Comparison of ENCODE assay signal across 8 cellular contexts in the genomic region with DNA sequence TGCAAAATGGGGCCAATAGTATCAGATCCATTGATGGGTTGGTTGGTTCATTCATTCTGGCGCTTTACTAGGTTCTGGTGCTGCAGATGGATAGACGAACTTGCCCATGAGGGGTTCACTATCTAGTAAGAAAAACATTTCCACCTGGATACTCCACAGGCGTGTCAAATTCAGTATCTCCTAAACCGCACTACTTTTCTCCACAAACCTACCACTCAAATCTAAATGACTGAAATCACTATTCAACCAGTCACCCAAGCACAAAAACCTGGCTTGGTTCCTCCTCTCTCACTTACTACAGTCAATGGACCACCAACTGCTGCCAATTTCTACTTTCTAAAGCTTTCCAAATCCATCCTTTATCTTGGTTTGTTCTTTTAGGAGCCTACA. TPM values are rescaled to one million over a fixed set of nuclear protein-coding genes. Genes with fewer than 3 reads are reported as not detected.
DNase-seq lines count a peak whose midpoint lies in the region; ATAC-seq, FAIRE-seq and TF ChIP-seq lines count a peak whose summit lies in the region.

No MANE protein-coding gene starts in this region.

- no peaks in the 10 kb centered on the region for H3K27me3 Mint-ChIP-seq in activated naive CD8-positive, alpha-beta T cell

- H3K4me2 ChIP-seq in DOHH2 (ENCODE audit: low read length) (peak overlapping the region; percentile 85), HepG2 (ENCODE audit: low read depth, low read length) (peak overlapping the region; percentile 92)

- POLR2A ChIA-PET in HepG2 (lab: Yijun Ruan, JAX): interaction anchor here (0.6 to 1.8 kb wide), 5 partner anchors 9 to 537 kb away, joined by 3 to 6 read pairs (median 5); partner anchors contain the start of genes DENND11, MRPS33 and SSBP1

- peak overlapping the region; percentile 94 for H3K4me3 Mint-ChIP-seq in activated naive CD8-positive, alpha-beta T cell

- peaks cover 13% of the 10 kb centered on the region for H3K36me3 Mint-ChIP-seq in activated naive CD8-positive, alpha-beta T cell

- BruUV-seq in HepG2 (replicated peaks; lab: Mats Ljungman, UMichigan): TSS peak; percentile 66

- ATAC-seq in HG02885 (IDR thresholded peaks at IDR 0.05; ENCODE audit: poor library complexity, unreplicated experiment) (peak; percentile 9), HepG2 (no peak; the same call in 2 of the 3 replicates)

- CTCF ChIA-PET in HepG2 (lab: Yijun Ruan, JAX; ENCODE audit: low intra/inter-chr PET ratio, low total read pairs): no interaction called here

- H3K27ac ChIP-seq in DOHH2 (ENCODE audit: low read depth, low read length) (no peak overlapping the region), HepG2 (ENCODE audit: extremely low read length, insufficient read depth, low read length) (no peak overlapping the region), transverse colon (peak overlapping the region; percentile 59 to 82 (median 70))

- no peaks in the 10 kb centered on the region for H3K9me3 Mint-ChIP-seq in activated naive CD8-positive, alpha-beta T cell (ENCODE audit: low read depth)

- DNase-seq in HepG2 (ENCODE audit: low spot score) (no peak), transverse colon (no peak), NCI-H1436 (lab: John Stamatoyannopoulos, UW) (no peak), HK-2 (ENCODE audit: unreplicated experiment) (no peak)
- no peak for DNase-seq in effector CD4-positive, alpha-beta T cell

- H3F3A ChIP-seq in DOHH2 (ENCODE audit: control insufficient read depth, insufficient read depth): peaks cover 4% of the 10 kb centered on the region

- in situ Hi-C loops in HepG2 (cut with HindIII; ENCODE audit: extremely low pct_ligation_motif_present, low pct_unique_long_range_greater_than_20kb) (no loop called here), transverse colon (cut with MboI; ENCODE audit: low pct_ligation_motif_present in 1 of 4, low pct_unique_long_range_greater_than_20kb in 1 of 4, low sequenced_read_pairs in 3 of 4) (no loop called here)

- H3K4me1 Mint-ChIP-seq in activated naive CD8-positive, alpha-beta T cell (ENCODE audit: low read depth): peaks cover 44% of the 10 kb centered on the region

- H3K79me2 ChIP-seq in DOHH2 (ENCODE audit: control insufficient read depth, low read length) (peaks cover 35% of the 10 kb centered on the region), HepG2 (ENCODE audit: insufficient read depth, low read length) (peaks cover 5% of the 10 kb centered on the region)

- WGBS in HepG2 (ENCODE audit: low lambda C conversion rate): 32% methylated on average over 3 of the region's 4 CpGs
- 8 to 10% methylated on average over 3 to 4 of the region's 4 CpGs for WGBS in transverse colon (ENCODE audit: low coverage in 1 of 2), 2 donors

- H3K9me2 ChIP-seq in DOHH2 (replicated peaks; ENCODE audit: control insufficient read depth, low read length): no peaks in the 10 kb centered on the region

- H3K4me1 ChIP-seq in DOHH2 (ENCODE audit: control insufficient read depth, low read length) (peaks cover 34% of the 10 kb centered on the region), HepG2 (ENCODE audit: insufficient read depth, low read length) (peaks cover 17% of the 10 kb centered on the region), transverse colon (peaks cover 0 to 15% (median 9%) of the 10 kb centered on the region in 4 donors)

- H3K4me3 ChIP-seq in DOHH2 (ENCODE audit: low read length) (peak overlapping the region; percentile 88), HepG2 (replicated peaks in 1 of 3; ENCODE audit: insufficient read depth in 1 of 3, low read depth in 2 of 3, low read length in 3 of 3) (peak overlapping the region; percentile 84 to 98 (median 84)), transverse colon (peak overlapping the region; percentile 67 to 97 (median 88))

- TF ChIP-seq RAD21 in HepG2 (CRISPR knock-in tag; IDR thresholded peaks at IDR 0.05): no peak

- intact Hi-C loops in HepG2 (cut with micrococcal nuclease; ENCODE audit: unreplicated experiment) (loop anchor here (1.0 kb wide), 1 partner anchor 187 kb away; the partner anchor contains the start of gene SSBP1), transverse colon (cut with DNase I; ENCODE audit: low total_unique reads) (no loop called here)

- TF ChIP-seq EP300 in HepG2 (IDR thresholded peaks at IDR 0.05; ENCODE audit: low read depth in 2 of 2, low read length in 2 of 2): no peak
- TF ChIP-seq EP300 in HepG2 (CRISPR knock-in tag; IDR thresholded peaks at IDR 0.05; ENCODE audit: borderline replicate concordance): no peak
- no peak for TF ChIP-seq EP300 in transverse colon (IDR thresholded peaks at IDR 0.05; ENCODE audit: low read depth)

- H3K9ac ChIP-seq in HepG2 (ENCODE audit: insufficient read depth, low read depth, low read length): peak overlapping the region; percentile 77

- H4K20me1 ChIP-seq in DOHH2 (ENCODE audit: control insufficient read depth, insufficient read depth, low read depth, low read length) (no peaks in the 10 kb centered on the region), HepG2 (ENCODE audit: insufficient read depth, low read length) (no peaks in the 10 kb centered on the region)

- peak; percentile 26 for FAIRE-seq in HepG2 (lab: Jason Lieb, UNC)

- H3K9me3 ChIP-seq in DOHH2 (ENCODE audit: control insufficient read depth, insufficient read depth, low read length) (no peaks in the 10 kb centered on the region), HepG2 (ENCODE audit: low read length) (no peaks in the 10 kb centered on the region), transverse colon (no peaks in the 10 kb centered on the region)

- TF ChIP-seq CTCF in DOHH2 (IDR thresholded peaks at IDR 0.05; ENCODE audit: low read depth, low read length, poor library complexity, severe bottlenecking) (no peak), HepG2 (CRISPR knock-in tag; IDR thresholded peaks at IDR 0.05) (no peak), transverse colon (IDR thresholded peaks at IDR 0.05) (no peak)

- TF ChIP-seq POLR2A in HepG2 (IDR thresholded peaks at IDR 0.05; ENCODE audit: insufficient read depth in 1 of 2, low read depth in 2 of 2, low read length in 2 of 2) (no peak), transverse colon (IDR thresholded peaks at IDR 0.05) (no peak)

- H3K36me3 ChIP-seq in DOHH2 (ENCODE audit: control insufficient read depth, low read length) (peaks cover 38% of the 10 kb centered on the region), HepG2 (replicated peaks in 1 of 2; ENCODE audit: control insufficient read depth in 1 of 2, insufficient read depth in 2 of 2, low read length in 2 of 2) (peaks cover 0 to 15% of the 10 kb centered on the region in 2 experiments; a peak in 2 of 5 replicates), transverse colon (no peaks in the 10 kb centered on the region)

- H3K27me3 ChIP-seq in DOHH2 (ENCODE audit: control insufficient read depth, low read length): no peaks in the 10 kb centered on the region
- H3K27me3 ChIP-seq in HepG2 (ENCODE audit: control insufficient read depth in 1 of 2, insufficient read depth in 2 of 2, low read length in 2 of 2): no peaks in the 10 kb centered on the region; a peak in 1 of 5 replicates
- no peaks in the 10 kb centered on the region for H3K27me3 ChIP-seq in transverse colon

- H2AFZ ChIP-seq in HepG2 (ENCODE audit: low read length): peak overlapping the region; percentile 37

- peak overlapping the region; percentile 84 for H3K27ac Mint-ChIP-seq in activated naive CD8-positive, alpha-beta T cell

TF ChIP-seq in HepG2, 621 proteins besides CTCF, POLR2A, EP300 and RAD21 (continues in another document):
- TF ChIP-seq KDM5A (IDR thresholded peaks at IDR 0.05; ENCODE audit: borderline replicate concordance, low read length) (peak; percentile 16), SRSF9 (IDR thresholded peaks at IDR 0.05; ENCODE audit: borderline replicate concordance, insufficient read depth, low read depth, low read length, poor library complexity, severe bottlenecking) (no peak), ZNF17 (CRISPR knock-in tag; IDR thresholded peaks at IDR 0.05) (no peak), PLRG1 (conservative IDR thresholded peaks at IDR 0.05) (no peak), GTF3A (CRISPR knock-in tag; conservative IDR thresholded peaks at IDR 0.05) (no peak), HNF1B (CRISPR knock-in tag; IDR thresholded peaks at IDR 0.05) (0 out of 2 replicates have a peak, but pooled peaks have one; percentile 11)

RNA-seq across cellular contexts. Expression of gene AGK, which starts 0.6 kb away (rescaled TPM):
- total RNA-seq in HepG2 (2016; rRNA removed; fragmentation: Illumina TruSeq; extraction: Trizol): 30.1 and 35.7 TPM in 2 replicates
- total RNA-seq in HepG2 (2016; cell fraction: cytosol; rRNA removed; fragmentation: Illumina TruSeq; extraction: Trizol; ENCODE audit: low read depth): 8.3 and 10.1 TPM in 2 replicates
- total RNA-seq in HepG2 (2016; cell fraction: insoluble cytoplasmic fraction; rRNA removed; fragmentation: Illumina TruSeq; extraction: Trizol): 29.0 and 32.8 TPM in 2 replicates
- 8.3 and 8.7 TPM in 2 replicates for total RNA-seq in HepG2 (2016; cell fraction: membrane; rRNA removed; fragmentation: Illumina TruSeq; extraction: Trizol)
- total RNA-seq in HepG2 (2016; cell fraction: nucleus; rRNA removed; fragmentation: Illumina TruSeq; extraction: Trizol): 36.4 and 41.9 TPM in 2 replicates
- polyA plus RNA-seq in HepG2 (2011; rRNA removed): 20.9 and 23.7 TPM in 2 replicates
- polyA plus RNA-seq in HepG2 (2011; cell fraction: cytosol; rRNA removed): 18.7 and 21.4 TPM in 2 replicates
- polyA plus RNA-seq in HepG2 (2011; cell fraction: nucleus; rRNA removed): 21.5 and 24.3 TPM in 2 replicates
- polyA plus RNA-seq in HepG2 (2012): 12.5 and 14.3 TPM in 2 replicates
- polyA plus RNA-seq in HepG2 (2016; cell fraction: cytosol; fragmentation: Illumina TruSeq; extraction: Trizol; ENCODE audit: low read depth): 1.9 and 2.6 TPM in 2 replicates
- 31.6 and 32.2 TPM in 2 replicates for polyA plus RNA-seq in HepG2 (2016; cell fraction: insoluble cytoplasmic fraction; fragmentation: Illumina TruSeq; extraction: Trizol; ENCODE audit: low read depth)
- polyA plus RNA-seq in HepG2 (2016; cell fraction: membrane; fragmentation: Illumina TruSeq; extraction: Trizol; ENCODE audit: low read depth): 3.6 and 4.4 TPM in 2 replicates
- polyA plus RNA-seq in HepG2 (2016; cell fraction: nucleus; fragmentation: Illumina TruSeq; extraction: Trizol; ENCODE audit: insufficient read depth, low read depth): 33.3 and 39.0 TPM in 2 replicates
- polyA minus RNA-seq in HepG2 (2011; rRNA and poly(A)+ RNA removed; ENCODE audit: low replicate concordance): 18.0 and 21.0 TPM in 2 replicates
- 10.2 and 13.3 TPM in 2 replicates for polyA minus RNA-seq in HepG2 (2011; cell fraction: cytosol; rRNA and poly(A)+ RNA removed)
- 68.8 and 69.6 TPM in 2 replicates for polyA minus RNA-seq in HepG2 (2011; cell fraction: nucleus; rRNA and poly(A)+ RNA removed)
- 10 to 100 TPM in 3 of 4 donors, 1 to 10 TPM in 1; 5.4 to 22.8 (median 19.1) TPM for total RNA-seq in transverse colon

Comparison
In these comparisons a context has a peak if more than half of its experiments do, and no peak if none do; other contexts are left out.
1. H3K27ac ChIP-seq: peak in transverse colon (4 of 4); none in DOHH2 (single experiment) and HepG2 (single experiment).
2. Peak in every context shown above with its lines, with median percentiles within 50 percentile points of each other: H3K4me3 ChIP-seq.